ENCODE assay signal across 16 cellular contexts in genomic region chr4:44662623-44663006, GRCh38. TPM values are rescaled to one million over a fixed set of nuclear protein-coding genes. Genes with fewer than 3 reads are reported as not detected.
A peak's percentile ranks its signal among the peaks of the same experiment; 100 is the strongest.
DNase-seq lines count a peak whose midpoint lies in the region; ATAC-seq and TF ChIP-seq lines count a peak whose summit lies in the region.
"Had no signal": no experiment of that assay in that cellular context is flagged by ENCODE, and none has a peak within 500 bp of the region (broad histone marks: within the 10 kb centered on the region; RNA-seq: fewer than 3 reads in every experiment).

No MANE protein-coding gene starts in this region.

- H3K27ac Mint-ChIP-seq in memory B cell, result no peak overlapping the region
- H3K27ac Mint-ChIP-seq in activated T-cell treated with anti-CD3 and anti-CD28 coated beads, Interleukin-2, amount 50 U/mL, for 24 hours, result no peak overlapping the region
- H3K27ac Mint-ChIP-seq: T-helper 1 cell treated with Interleukin-12 subunit alpha and Interleukin-12 subunit beta and Interleukin-4 antibody, amounts not matched to agents 30 μg/mL and 1 μg/mL, for 36 hours had no signal

- H3K9me3 ChIP-seq in sigmoid colon, result no peaks in the 10 kb centered on the region
- H3K9me3 ChIP-seq: ascending aorta had no signal

- ATAC-seq in GM18907 (IDR thresholded peaks at IDR 0.05; ENCODE audit: unreplicated experiment) (peak; percentile 59), HG02642 (IDR thresholded peaks at IDR 0.05; ENCODE audit: poor library complexity, unreplicated experiment) (peak; percentile 44), memory B cell (ENCODE audit: low read depth) (peak; percentile 37)
- ATAC-seq: Panc1 had no signal

- H3K4me1 ChIP-seq in sigmoid colon, result no peaks in the 10 kb centered on the region
- H3K4me1 ChIP-seq: ascending aorta had no signal

- no peaks in the 10 kb centered on the region for H3K36me3 ChIP-seq in sigmoid colon
- H3K36me3 ChIP-seq: ascending aorta had no signal

- no peak overlapping the region for H3K4me3 ChIP-seq in sigmoid colon
- H3K4me3 ChIP-seq: ascending aorta, dorsolateral prefrontal cortex, lung had no signal

- intact Hi-C loops in sigmoid colon (cut with DNase I), result no loop called here

- no peaks in the 10 kb centered on the region for H3K27me3 ChIP-seq in sigmoid colon
- H3K27me3 ChIP-seq: ascending aorta, dorsolateral prefrontal cortex had no signal

- DNase-seq in MV-4-11 (lab: John Stamatoyannopoulos, UW) (peak; percentile 48), memory B cell (ENCODE audit: low spot score in 2 of 2) (no peak), sigmoid colon (no peak), NCI-H1048 (lab: John Stamatoyannopoulos, UW) (no peak)
- no peak for DNase-seq in activated T-cell treated with anti-CD3 and anti-CD28 coated beads, Interleukin-2, amount 50 U/mL, for 24 hours
- DNase-seq: activated CD4-positive, alpha-beta T cell treated with anti-CD3 and anti-CD28 coated beads, Interleukin-2, amount 50 U/mL, for 4 hours; CD4-positive, CD25-positive, alpha-beta regulatory T cell; dorsolateral prefrontal cortex; NCI-H1092 treated with DMSO at 0.1 percent for 48 hours had no signal

- TF ChIP-seq EP300 in sigmoid colon (IDR thresholded peaks at IDR 0.05), result no peak

- H3K9me3 Mint-ChIP-seq in memory B cell, result no peaks in the 10 kb centered on the region
- no peaks in the 10 kb centered on the region for H3K9me3 Mint-ChIP-seq in activated T-cell treated with anti-CD3 and anti-CD28 coated beads, Interleukin-2, amount 50 U/mL, for 24 hours
- H3K9me3 Mint-ChIP-seq: T-helper 1 cell treated with Interleukin-12 subunit alpha and Interleukin-12 subunit beta and Interleukin-4 antibody, amounts not matched to agents 30 μg/mL and 1 μg/mL, for 36 hours had no signal

- H3K4me1 Mint-ChIP-seq in memory B cell, result no peaks in the 10 kb centered on the region
- H3K4me1 Mint-ChIP-seq in activated T-cell treated with anti-CD3 and anti-CD28 coated beads, Interleukin-2, amount 50 U/mL, for 24 hours (ENCODE audit: low read depth), result no peaks in the 10 kb centered on the region
- H3K4me1 Mint-ChIP-seq: CD4-positive, CD25-positive, alpha-beta regulatory T cell had no signal

- H3K36me3 Mint-ChIP-seq in memory B cell, result no peaks in the 10 kb centered on the region
- no peaks in the 10 kb centered on the region for H3K36me3 Mint-ChIP-seq in activated T-cell treated with anti-CD3 and anti-CD28 coated beads, Interleukin-2, amount 50 U/mL, for 24 hours (ENCODE audit: low read depth)
- H3K36me3 Mint-ChIP-seq: CD4-positive, CD25-positive, alpha-beta regulatory T cell had no signal

- TF ChIP-seq CTCF in sigmoid colon (IDR thresholded peaks at IDR 0.05), result no peak

- peaks cover 7% of the 10 kb centered on the region for H3K27me3 Mint-ChIP-seq in memory B cell
- peaks cover 9% of the 10 kb centered on the region for H3K27me3 Mint-ChIP-seq in activated T-cell treated with anti-CD3 and anti-CD28 coated beads, Interleukin-2, amount 50 U/mL, for 24 hours

- no peak overlapping the region for H3K4me3 Mint-ChIP-seq in memory B cell
- no peak overlapping the region for H3K4me3 Mint-ChIP-seq in activated T-cell treated with anti-CD3 and anti-CD28 coated beads, Interleukin-2, amount 50 U/mL, for 24 hours
- H3K4me3 Mint-ChIP-seq: CD4-positive, CD25-positive, alpha-beta regulatory T cell; T-helper 1 cell treated with Interleukin-12 subunit alpha and Interleukin-12 subunit beta and Interleukin-4 antibody, amounts not matched to agents 30 μg/mL and 1 μg/mL, for 36 hours had no signal

- 43 to 49% methylated on average over 2 of the region's 2 CpGs for WGBS in sigmoid colon, 2 donors

- TF ChIP-seq POLR2A in sigmoid colon (IDR thresholded peaks at IDR 0.05), result no peak

- H3K27ac ChIP-seq in sigmoid colon, result no peak overlapping the region
- H3K27ac ChIP-seq: ascending aorta, dorsolateral prefrontal cortex had no signal

RNA-seq across cellular contexts. Expression of gene YIPF7, which starts 11.2 kb away (rescaled TPM):
- not detected for total RNA-seq in sigmoid colon
- polyA plus RNA-seq in sigmoid colon, result not detected
- total RNA-seq: ascending aorta; CD4-positive, CD25-positive, alpha-beta regulatory T cell; fibroblast of lung; lung had no signal
- polyA plus RNA-seq: CD4-positive, CD25-positive, alpha-beta regulatory T cell; fibroblast of lung; lung had no signal

RNA-seq across cellular contexts. Expression of gene GUF1, which starts 15.6 kb away (rescaled TPM):
- total RNA-seq in sigmoid colon, result 10 to 100 TPM; 10.9 to 18.0 (median 16.0) TPM
- 10 to 100 TPM; 11.6 to 14.2 (median 12.6) TPM for polyA plus RNA-seq in sigmoid colon
